ENCODE assay signal across 8 cellular contexts in the genomic region with DNA sequence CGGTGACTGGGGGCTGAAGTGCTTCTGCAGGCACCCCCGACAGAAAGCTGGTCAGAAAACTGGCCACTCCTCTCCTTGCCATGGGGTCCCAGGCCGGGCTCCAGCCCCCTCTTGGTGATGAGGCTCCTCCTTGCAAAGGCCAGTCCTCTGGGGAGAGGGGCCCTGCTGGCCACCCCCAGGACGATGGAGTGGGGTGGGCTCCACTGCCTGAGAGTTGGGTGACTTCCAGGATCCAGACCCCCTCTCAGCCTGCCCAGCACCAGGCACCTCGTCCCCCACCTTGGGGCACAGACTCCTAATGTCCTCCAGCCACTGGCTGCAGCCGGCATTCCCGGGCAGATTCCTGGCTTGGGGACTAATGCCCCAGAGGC. TPM values are rescaled to one million over a fixed set of nuclear protein-coding genes. Genes with fewer than 3 reads are reported as not detected.
A peak's percentile ranks its signal among the peaks of the same experiment; 100 is the strongest.
DNase-seq lines count a peak whose midpoint lies in the region; ATAC-seq and TF ChIP-seq lines count a peak whose summit lies in the region.

No MANE protein-coding gene starts in this region.

- no peak for DNase-seq in activated CD4-positive, alpha-beta T cell treated with anti-CD3 and anti-CD28 coated beads, Interleukin-2, amount 10 ng/mL, durations not matched to agents 7 days and 5 days
- no peak for DNase-seq in activated CD4-positive, alpha-beta T cell treated with anti-CD3 and anti-CD28 coated beads, Interleukin-2, amount 50 U/mL, for 48 hours
- no peak for DNase-seq in body of pancreas
- no peak for DNase-seq in lower leg skin (ENCODE audit: low spot score in 2 of 2)
- peak in 1 of 2 donors; percentile 72 for DNase-seq in tibial artery
- DNase-seq in NCI-H2107 treated with DMSO at 0.1 percent for 48 hours (lab: John Stamatoyannopoulos, UW; ENCODE audit: unreplicated experiment): no peak
- no peak for DNase-seq in GM13977 (ENCODE audit: low spot score)

- H3K4me3 ChIP-seq in body of pancreas: no peak overlapping the region
- H3K4me3 ChIP-seq in lower leg skin (ENCODE audit: low read depth, poor library complexity, severe bottlenecking): peak overlapping the region; percentile 24
- peak overlapping the region; percentile 70 to 86 for H3K4me3 ChIP-seq in tibial artery

- TF ChIP-seq POLR2A in body of pancreas (IDR thresholded peaks at IDR 0.05) (no peak), lower leg skin (IDR thresholded peaks at IDR 0.05) (no peak)

- H3K4me1 Mint-ChIP-seq in activated CD4-positive, alpha-beta T cell treated with anti-CD3 and anti-CD28 coated beads, Interleukin-2, amount 10 ng/mL, durations not matched to agents 7 days and 5 days: peaks cover 48% of the 10 kb centered on the region

- peaks cover 0 to 6% of the 10 kb centered on the region in 2 donors for H3K36me3 ChIP-seq in body of pancreas (replicated peaks in 1 of 2; ENCODE audit: insufficient read depth in 1 of 2, low read depth in 2 of 2)
- peaks cover 21 to 28% (median 26%) of the 10 kb centered on the region in 3 donors for H3K36me3 ChIP-seq in tibial artery

- H3K9me3 ChIP-seq in body of pancreas: no peaks in the 10 kb centered on the region
- no peaks in the 10 kb centered on the region for H3K9me3 ChIP-seq in tibial artery

- CTCF ChIA-PET in activated CD4-positive, alpha-beta T cell treated with anti-CD3 and anti-CD28 coated beads, Interleukin-2, amount 10 ng/mL, durations not matched to agents 7 days and 5 days (lab: Charles Lee): interaction anchor here (1.4 to 3.1 kb wide), 4 partner anchors 10 to 18 kb away, joined by 3 to 17 read pairs (median 9); no protein-coding TSS in a partner anchor

- H3K27ac ChIP-seq in body of pancreas (peak overlapping the region; percentile 45 to 83 (median 78)), tibial artery (peak overlapping the region; percentile 79 to 94)

- H3K36me3 Mint-ChIP-seq in activated CD4-positive, alpha-beta T cell treated with anti-CD3 and anti-CD28 coated beads, Interleukin-2, amount 10 ng/mL, durations not matched to agents 7 days and 5 days (ENCODE audit: low read depth): peaks cover 28% of the 10 kb centered on the region

- no peak overlapping the region for H3K27ac Mint-ChIP-seq in activated CD4-positive, alpha-beta T cell treated with anti-CD3 and anti-CD28 coated beads, Interleukin-2, amount 10 ng/mL, durations not matched to agents 7 days and 5 days

- in situ Hi-C loops in GM13977 (cut with MboI; ENCODE audit: low pct_unique_long_range_greater_than_20kb, low sequenced_read_pairs, unreplicated experiment): no loop called here

- TF ChIP-seq CTCF in body of pancreas (IDR thresholded peaks at IDR 0.05) (no peak), lower leg skin (IDR thresholded peaks at IDR 0.05) (no peak), tibial artery (IDR thresholded peaks at IDR 0.05) (no peak), GM13977 (IDR thresholded peaks at IDR 0.05; ENCODE audit: extremely low read depth, insufficient read depth, missing control alignments) (no peak)

- ATAC-seq in body of pancreas (peak; percentile 19), HG02973 (IDR thresholded peaks at IDR 0.05; ENCODE audit: unreplicated experiment) (no peak)

- H3K4me3 Mint-ChIP-seq in activated CD4-positive, alpha-beta T cell treated with anti-CD3 and anti-CD28 coated beads, Interleukin-2, amount 10 ng/mL, durations not matched to agents 7 days and 5 days: peak overlapping the region; percentile 62

- H3K9me3 Mint-ChIP-seq in activated CD4-positive, alpha-beta T cell treated with anti-CD3 and anti-CD28 coated beads, Interleukin-2, amount 10 ng/mL, durations not matched to agents 7 days and 5 days: no peaks in the 10 kb centered on the region

- H3K4me1 ChIP-seq in body of pancreas: peaks cover 50% of the 10 kb centered on the region
- peaks cover 0 to 51% (median 36%) of the 10 kb centered on the region in 4 donors for H3K4me1 ChIP-seq in tibial artery

- H3K27me3 ChIP-seq in body of pancreas: no peaks in the 10 kb centered on the region
- no peaks in the 10 kb centered on the region for H3K27me3 ChIP-seq in tibial artery

- 20% methylated on average over 7 of the region's 7 CpGs; no CpG with 5 or more reads in 1 of the 2 donors for WGBS in body of pancreas, 2 donors
- WGBS in lower leg skin, 2 donors: 8 to 40% methylated on average over 3 to 6 of the region's 7 CpGs

- POLR2A ChIA-PET in activated CD4-positive, alpha-beta T cell treated with anti-CD3 and anti-CD28 coated beads, Interleukin-2, amount 10 ng/mL, durations not matched to agents 7 days and 5 days (lab: Charles Lee): no interaction called here

- intact Hi-C loops in body of pancreas (cut with DNase I): no loop called here
- intact Hi-C loops in lower leg skin (cut with DNase I; ENCODE audit: low total_unique reads): no loop called here
- intact Hi-C loops in tibial artery (cut with DNase I; ENCODE audit: low total_unique reads): no loop called here

- no peaks in the 10 kb centered on the region for H3K27me3 Mint-ChIP-seq in activated CD4-positive, alpha-beta T cell treated with anti-CD3 and anti-CD28 coated beads, Interleukin-2, amount 10 ng/mL, durations not matched to agents 7 days and 5 days

RNA-seq across cellular contexts. Expression of a gene that starts 0.4 kb away (rescaled TPM):
- total RNA-seq in activated CD4-positive, alpha-beta T cell treated with anti-CD3 and anti-CD28 coated beads, Interleukin-2, amount 10 ng/mL, durations not matched to agents 7 days and 5 days: 10 to 100 TPM; 31.0 to 43.0 TPM
- total RNA-seq in body of pancreas (10 to 100 TPM; 13.0 to 22.7 TPM), lower leg skin (10 to 100 TPM; 39.4 to 77.4 (median 49.2) TPM)

RNA-seq across cellular contexts. Expression of a gene that starts 18.5 kb away (rescaled TPM):
- 100 to 1,000 TPM; 103 to 127 TPM for total RNA-seq in activated CD4-positive, alpha-beta T cell treated with anti-CD3 and anti-CD28 coated beads, Interleukin-2, amount 10 ng/mL, durations not matched to agents 7 days and 5 days
- total RNA-seq in body of pancreas (10 to 100 TPM in 1 of 2 donors, 1 to 10 TPM in 1; 8.8 to 16.2 TPM), lower leg skin (1 to 10 TPM; 2.6 to 9.5 (median 4.8) TPM)

RNA-seq across cellular contexts. Expression of a gene that starts 40.6 kb away (rescaled TPM):
- 100 to 1,000 TPM in 1 of 2 experiments, 10 to 100 TPM in 1; 97.4 to 106 TPM for total RNA-seq in activated CD4-positive, alpha-beta T cell treated with anti-CD3 and anti-CD28 coated beads, Interleukin-2, amount 10 ng/mL, durations not matched to agents 7 days and 5 days
- total RNA-seq in body of pancreas (100 to 1,000 TPM; 108 to 224 TPM), lower leg skin (100 to 1,000 TPM; 170 to 284 (median 215) TPM)

RNA-seq across cellular contexts. Expression of a gene that starts 41.2 kb away (rescaled TPM):
- total RNA-seq in activated CD4-positive, alpha-beta T cell treated with anti-CD3 and anti-CD28 coated beads, Interleukin-2, amount 10 ng/mL, durations not matched to agents 7 days and 5 days: 100 to 1,000 TPM; 160 to 171 TPM
- total RNA-seq in body of pancreas (100 to 1,000 TPM; 170 to 223 TPM), lower leg skin (100 to 1,000 TPM; 199 to 356 (median 255) TPM)

RNA-seq across cellular contexts. Expression of a gene that starts 53.2 kb away (rescaled TPM):
- total RNA-seq in activated CD4-positive, alpha-beta T cell treated with anti-CD3 and anti-CD28 coated beads, Interleukin-2, amount 10 ng/mL, durations not matched to agents 7 days and 5 days: 10 to 100 TPM; 24.8 to 32.0 TPM
- total RNA-seq in body of pancreas (10 to 100 TPM; 51.7 to 63.8 TPM), lower leg skin (100 to 1,000 TPM in 2 of 4 donors, 10 to 100 TPM in 2; 49.2 to 108 (median 79.3) TPM)

Comparison
In these comparisons a context has a peak if more than half of its experiments do, and no peak if none do; other contexts are left out.
1. H3K4me3 ChIP-seq: peak in lower leg skin (single experiment) and tibial artery (2 of 2); none in body of pancreas (0 of 2).
2. RNA of a gene that starts 18.5 kb away (total RNA-seq): 103 to 127 TPM in activated CD4-positive, alpha-beta T cell treated with anti-CD3 and anti-CD28 coated beads, Interleukin-2, amount 10 ng/mL, durations not matched to agents 7 days and 5 days; 8.8 to 16.2 TPM in body of pancreas and 2.6 to 9.5 TPM in lower leg skin; every median in the first group is over 4 times any median in the second.